Comparison of ENCODE assay signal across 7 cellular contexts in genomic region chr4:164108971-164109370, GRCh38.
"Had no signal": no experiment of that assay in that cellular context is flagged by ENCODE, and none has a peak within 500 bp of the region (broad histone marks: within the 10 kb centered on the region; RNA-seq: fewer than 3 reads in every experiment).

No MANE protein-coding gene starts in this region.

- H3K27me3 Mint-ChIP-seq: IgD-negative memory B cell had no signal

- H3K4me3 Mint-ChIP-seq: GM23338, H9, HFFc6, IgD-negative memory B cell had no signal

- H3K4me1 Mint-ChIP-seq: IgD-negative memory B cell had no signal

- H3K4me3 ChIP-seq: GM23338 had no signal

- ATAC-seq: GM23338, HCT116, HepG2 had no signal

- H3K9me3 Mint-ChIP-seq: GM23338, H9, IgD-negative memory B cell had no signal

- DNase-seq: H9, HFFc6, KG1 had no signal

- H3K27ac Mint-ChIP-seq: GM23338, H9, HFFc6, IgD-negative memory B cell had no signal

- H3K36me3 Mint-ChIP-seq: IgD-negative memory B cell had no signal
